1 cellular context compared by ENCODE assay signal in the genomic region with DNA sequence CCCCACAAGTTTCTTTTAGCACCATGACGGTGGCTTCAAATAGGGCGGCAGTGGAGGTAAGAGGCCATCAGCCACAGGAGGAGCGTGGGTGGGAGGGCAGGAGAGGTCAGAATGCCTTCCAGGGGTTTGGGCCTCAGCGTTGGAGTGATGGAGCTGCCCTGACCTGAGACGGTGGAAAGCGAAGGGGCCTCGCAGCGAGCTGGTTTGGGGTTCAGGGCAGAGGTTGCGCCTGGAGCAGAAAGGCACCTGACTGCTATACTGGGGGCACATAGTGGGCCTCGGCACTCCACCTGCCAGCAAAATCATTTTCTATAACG.
A peak's percentile ranks its signal among the peaks of the same experiment; 100 is the strongest.
TF ChIP-seq lines count a peak whose summit lies in the region.

No MANE protein-coding gene starts in this region.

TF ChIP-seq in K562, 482 proteins besides CTCF, POLR2A, EP300 and RAD21:
- TF ChIP-seq, protein P1, sequence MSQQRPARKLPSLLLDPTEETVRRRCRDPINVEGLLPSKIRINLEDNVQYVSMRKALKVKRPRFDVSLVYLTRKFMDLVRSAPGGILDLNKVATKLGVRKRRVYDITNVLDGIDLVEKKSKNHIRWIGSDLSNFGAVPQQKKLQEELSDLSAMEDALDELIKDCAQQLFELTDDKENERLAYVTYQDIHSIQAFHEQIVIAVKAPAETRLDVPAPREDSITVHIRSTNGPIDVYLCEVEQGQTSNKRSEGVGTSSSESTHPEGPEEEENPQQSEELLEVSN (IDR thresholded peaks at IDR 0.05; ENCODE audit: borderline replicate concordance in 1 of 2, extremely low read depth in 1 of 2, insufficient read depth in 1 of 2, insufficient read length in 1 of 2, low read depth in 1 of 2, low read length in 1 of 2, poor library complexity in 1 of 2, severe bottlenecking in 1 of 2) = peak in 1 of 2 experiments; percentile 44
- TF ChIP-seq CBX3 (IDR thresholded peaks at IDR 0.05; ENCODE audit: borderline replicate concordance in 1 of 2, low read length in 2 of 2) (peak in 1 of 2 experiments; percentile 25; a peak in 1 of 3 replicates), TEAD1 (CRISPR knock-in tag; IDR thresholded peaks at IDR 0.05) (0 out of 4 replicates have a peak, but pooled peaks of 1 of the 2 experiments have one; percentile 10), HMG20A (CRISPR knock-in tag; conservative IDR thresholded peaks at IDR 0.05) (no peak)
- TF ChIP-seq, protein P2, sequence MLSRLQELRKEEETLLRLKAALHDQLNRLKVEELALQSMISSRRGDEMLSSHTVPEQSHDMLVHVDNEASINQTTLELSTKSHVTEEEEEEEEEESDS (CRISPR knock-in tag; IDR thresholded peaks at IDR 0.05) = no peak
- TF ChIP-seq, protein P3, sequence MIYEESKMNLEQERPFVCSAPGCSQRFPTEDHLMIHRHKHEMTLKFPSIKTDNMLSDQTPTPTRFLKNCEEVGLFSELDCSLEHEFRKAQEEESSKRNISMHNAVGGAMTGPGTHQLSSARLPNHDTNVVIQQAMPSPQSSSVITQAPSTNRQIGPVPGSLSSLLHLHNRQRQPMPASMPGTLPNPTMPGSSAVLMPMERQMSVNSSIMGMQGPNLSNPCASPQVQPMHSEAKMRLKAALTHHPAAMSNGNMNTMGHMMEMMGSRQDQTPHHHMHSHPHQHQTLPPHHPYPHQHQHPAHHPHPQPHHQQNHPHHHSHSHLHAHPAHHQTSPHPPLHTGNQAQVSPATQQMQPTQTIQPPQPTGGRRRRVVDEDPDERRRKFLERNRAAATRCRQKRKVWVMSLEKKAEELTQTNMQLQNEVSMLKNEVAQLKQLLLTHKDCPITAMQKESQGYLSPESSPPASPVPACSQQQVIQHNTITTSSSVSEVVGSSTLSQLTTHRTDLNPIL (CRISPR knock-in tag; IDR thresholded peaks at IDR 0.05) = no peak
